ENCODE assay signal across 26 cellular contexts in genomic region chr7:147707926-147708325, GRCh38.
DNase-seq lines count a peak whose midpoint lies in the region; ATAC-seq, FAIRE-seq and TF ChIP-seq lines count a peak whose summit lies in the region.
"Had no signal": no experiment of that assay in that cellular context is flagged by ENCODE, and none has a peak within 500 bp of the region (broad histone marks: within the 10 kb centered on the region; RNA-seq: fewer than 3 reads in every experiment).

No MANE protein-coding gene starts in this region.

- H2AFZ ChIP-seq in H1 (ENCODE audit: low read length) (no peak overlapping the region), neuronal stem cell (ENCODE audit: low read length) (no peak overlapping the region)
- H2AFZ ChIP-seq: GM23338 had no signal

- H3K9me3 ChIP-seq in H1 (ENCODE audit: insufficient read depth in 2 of 2, low read depth in 1 of 2, low read length in 1 of 2) (0 out of 4 replicates have a peak, but pooled peaks cover 0 to 4% of the 10 kb centered on the region in 2 experiments), neuronal stem cell (replicated peaks in 1 of 2; ENCODE audit: control insufficient read depth in 2 of 2, insufficient read depth in 1 of 2, low read depth in 1 of 2, low read length in 2 of 2) (peaks cover 0 to 10% of the 10 kb centered on the region in 2 donors), aorta (ENCODE audit: control insufficient read depth, low read length) (peaks cover 3% of the 10 kb centered on the region)
- H3K9me3 ChIP-seq: HAP-1 had no signal

- no peaks in the 10 kb centered on the region for H3K27me3 Mint-ChIP-seq in activated naive CD8-positive, alpha-beta T cell treated with anti-CD3 and anti-CD28 coated beads, Interleukin-2, amount 50 U/mL, for 24 hours
- no peaks in the 10 kb centered on the region for H3K27me3 Mint-ChIP-seq in activated naive CD8-positive, alpha-beta T cell treated with anti-CD3 and anti-CD28 coated beads for 36 hours
- H3K27me3 Mint-ChIP-seq: B cell; CD4-positive, alpha-beta T cell; CD8-positive, alpha-beta memory T cell had no signal

- H3K27ac Mint-ChIP-seq in activated naive CD8-positive, alpha-beta T cell treated with anti-CD3 and anti-CD28 coated beads, Interleukin-2, amount 50 U/mL, for 24 hours = no peak overlapping the region
- H3K27ac Mint-ChIP-seq in activated naive CD8-positive, alpha-beta T cell treated with anti-CD3 and anti-CD28 coated beads for 36 hours = no peak overlapping the region
- no peak overlapping the region for H3K27ac Mint-ChIP-seq in activated naive CD4-positive, alpha-beta T cell treated with anti-CD3 and anti-CD28 coated beads, Interleukin-2, amount 50 U/mL, for 72 hours
- H3K27ac Mint-ChIP-seq: B cell; CD4-positive, alpha-beta T cell; CD8-positive, alpha-beta memory T cell; GM23338; HFFc6 had no signal

- H2BK12ac ChIP-seq in H1 (ENCODE audit: low read depth, low read length) (peak overlapping the region; percentile 14; the same call in 1 of the 2 replicates), neuronal stem cell (ENCODE audit: low read length) (no peak overlapping the region)

- H4K8ac ChIP-seq in H1 (ENCODE audit: extremely low read depth, insufficient read depth, low read length) (no peak overlapping the region), neuronal stem cell (ENCODE audit: low read depth, low read length) (no peak overlapping the region)

- H3K18ac ChIP-seq in H1 (ENCODE audit: extremely low read depth, low read length) = no peak overlapping the region
- H3K18ac ChIP-seq in neuronal stem cell (ENCODE audit: low read length) = no peak overlapping the region

- H3K14ac ChIP-seq in H1 (ENCODE audit: insufficient read length) (no peak overlapping the region), neuronal stem cell (ENCODE audit: low read length) (no peak overlapping the region)

- TF ChIP-seq POLR2A in H1 (IDR thresholded peaks at IDR 0.05; ENCODE audit: control extremely low read depth in 1 of 2, low read depth in 2 of 2, low read length in 2 of 2) (no peak), lower leg skin (IDR thresholded peaks at IDR 0.05) (no peak)

- intact Hi-C loops in aorta (cut with DNase I) = no loop called here
- intact Hi-C loops in lower leg skin (cut with DNase I; ENCODE audit: low total_unique reads) = no loop called here

- no peaks in the 10 kb centered on the region for H3K79me2 ChIP-seq in H1 (ENCODE audit: control insufficient read depth in 1 of 2, insufficient read depth in 2 of 2, low read length in 2 of 2)

- no peaks in the 10 kb centered on the region for H4K20me1 ChIP-seq in H1 (replicated peaks in 1 of 2; ENCODE audit: control insufficient read depth in 1 of 2, insufficient read depth in 2 of 2, low read length in 2 of 2)
- H4K20me1 ChIP-seq: BLaER1 had no signal

- no peaks in the 10 kb centered on the region for H3K36me3 Mint-ChIP-seq in activated naive CD8-positive, alpha-beta T cell treated with anti-CD3 and anti-CD28 coated beads, Interleukin-2, amount 50 U/mL, for 24 hours (ENCODE audit: low read depth)
- no peaks in the 10 kb centered on the region for H3K36me3 Mint-ChIP-seq in activated naive CD8-positive, alpha-beta T cell treated with anti-CD3 and anti-CD28 coated beads for 36 hours
- peaks cover 0 to 9% of the 10 kb centered on the region in 2 donors for H3K36me3 Mint-ChIP-seq in activated naive CD4-positive, alpha-beta T cell treated with anti-CD3 and anti-CD28 coated beads, Interleukin-2, amount 50 U/mL, for 72 hours
- H3K36me3 Mint-ChIP-seq: CD14-positive monocyte; CD8-positive, alpha-beta memory T cell had no signal

- TF ChIP-seq EP300 in H1 (IDR thresholded peaks at IDR 0.05; ENCODE audit: borderline replicate concordance in 1 of 2, low read depth in 2 of 2, low read length in 2 of 2) = no peak

- H3K4me1 ChIP-seq in H1 (replicated peaks in 1 of 4; ENCODE audit: control insufficient read depth in 3 of 4, insufficient read depth in 4 of 4, low read length in 3 of 4) (no peaks in the 10 kb centered on the region), neuronal stem cell (ENCODE audit: control insufficient read depth in 2 of 2, insufficient read depth in 1 of 2, low read depth in 1 of 2, low read length in 2 of 2) (no peaks in the 10 kb centered on the region), aorta (ENCODE audit: control insufficient read depth in 1 of 2, insufficient read depth in 2 of 2, low read length in 2 of 2) (no peaks in the 10 kb centered on the region)
- H3K4me1 ChIP-seq: HAP-1 had no signal

- H3K4ac ChIP-seq in H1 (replicated peaks; ENCODE audit: insufficient read length, low read depth, low read length) (no peak overlapping the region), neuronal stem cell (ENCODE audit: low read length) (no peak overlapping the region)

- H3K27me3 ChIP-seq in H1 (replicated peaks in 1 of 4; ENCODE audit: control insufficient read depth in 3 of 4, extremely low read depth in 1 of 4, insufficient read depth in 3 of 4, low read length in 3 of 4) (no peaks in the 10 kb centered on the region), neuronal stem cell (ENCODE audit: control insufficient read depth in 3 of 3, insufficient read depth in 3 of 3, low read depth in 1 of 3, low read length in 3 of 3) (no peaks in the 10 kb centered on the region), aorta (ENCODE audit: control insufficient read depth in 1 of 2, insufficient read depth in 2 of 2, low read length in 1 of 2) (no peaks in the 10 kb centered on the region)
- H3K27me3 ChIP-seq: BLaER1 had no signal

- no peak overlapping the region for H3K4me2 ChIP-seq in H1 (ENCODE audit: insufficient read depth in 1 of 2, low read depth in 2 of 2, low read length in 2 of 2)
- no peak overlapping the region for H3K4me2 ChIP-seq in neuronal stem cell (ENCODE audit: insufficient read depth, low read length, poor library complexity, severe bottlenecking)
- H3K4me2 ChIP-seq: BLaER1, GM23338 had no signal

- POLR2A ChIA-PET in H1 (lab: Charles Lee; ENCODE audit: partially characterized antibody) = no interaction called here

- H3K23me2 ChIP-seq in H1 (ENCODE audit: low read depth, low read length) = no peaks in the 10 kb centered on the region

- no peak overlapping the region for H3K4me3 Mint-ChIP-seq in activated naive CD8-positive, alpha-beta T cell treated with anti-CD3 and anti-CD28 coated beads, Interleukin-2, amount 50 U/mL, for 24 hours
- H3K4me3 Mint-ChIP-seq in activated naive CD8-positive, alpha-beta T cell treated with anti-CD3 and anti-CD28 coated beads for 36 hours = no peak overlapping the region
- H3K4me3 Mint-ChIP-seq: B cell; CD14-positive monocyte; CD4-positive, alpha-beta T cell; GM23338; HFFc6 had no signal

- no peaks in the 10 kb centered on the region for H3K4me1 Mint-ChIP-seq in activated naive CD8-positive, alpha-beta T cell treated with anti-CD3 and anti-CD28 coated beads, Interleukin-2, amount 50 U/mL, for 24 hours
- no peaks in the 10 kb centered on the region for H3K4me1 Mint-ChIP-seq in activated naive CD8-positive, alpha-beta T cell treated with anti-CD3 and anti-CD28 coated beads for 36 hours
- H3K4me1 Mint-ChIP-seq: B cell; CD8-positive, alpha-beta memory T cell; GM23338 had no signal

- no peak overlapping the region for H3K9ac ChIP-seq in H1 (replicated peaks in 1 of 4; ENCODE audit: extremely low read depth in 1 of 4, low read depth in 3 of 4, low read length in 3 of 4)
- H3K9ac ChIP-seq in neuronal stem cell (ENCODE audit: low read depth, low read length, poor library complexity) = peak overlapping the region; percentile 16
- H3K9ac ChIP-seq: BLaER1 had no signal

- H2BK120ac ChIP-seq in H1 (replicated peaks; ENCODE audit: low read depth, low read length) (no peak overlapping the region), neuronal stem cell (ENCODE audit: low read depth, low read length) (no peak overlapping the region)

- no peaks in the 10 kb centered on the region for H3K79me1 ChIP-seq in H1 (ENCODE audit: low read depth, low read length)
- H3K79me1 ChIP-seq in neuronal stem cell (ENCODE audit: low read depth, low read length) = no peaks in the 10 kb centered on the region

- H2BK20ac ChIP-seq in H1 (ENCODE audit: low read length) = no peak overlapping the region

- H3K56ac ChIP-seq in H1 (replicated peaks; ENCODE audit: insufficient read length, low read depth, low read length) = no peak overlapping the region

- H3K4me3 ChIP-seq in H1 (ENCODE audit: extremely low read depth in 1 of 4, insufficient read depth in 2 of 4, low read depth in 3 of 4, low read length in 4 of 4) (no peak overlapping the region), neuronal stem cell (ENCODE audit: low read length in 2 of 2) (no peak overlapping the region), aorta (ENCODE audit: low read length in 2 of 2) (no peak overlapping the region), lower leg skin (ENCODE audit: low read depth, poor library complexity, severe bottlenecking) (no peak overlapping the region)
- H3K4me3 ChIP-seq: BLaER1, GM12878, GM23338, HAP-1 had no signal

- H3K36me3 ChIP-seq in H1 (ENCODE audit: control insufficient read depth in 2 of 4, insufficient read depth in 4 of 4, low read length in 3 of 4) (no peaks in the 10 kb centered on the region), neuronal stem cell (replicated peaks in 1 of 2; ENCODE audit: control insufficient read depth in 2 of 2, insufficient read depth in 2 of 2, low read length in 2 of 2) (no peaks in the 10 kb centered on the region), aorta (ENCODE audit: control insufficient read depth in 1 of 2, insufficient read depth in 2 of 2, low read length in 1 of 2) (no peaks in the 10 kb centered on the region)
- H3K36me3 ChIP-seq: HAP-1 had no signal

- no peak overlapping the region for H3K23ac ChIP-seq in H1 (ENCODE audit: insufficient read length)
- no peak overlapping the region for H3K23ac ChIP-seq in neuronal stem cell (ENCODE audit: low read depth, low read length, poor library complexity)

- peak; percentile 20 for ATAC-seq in activated naive CD8-positive, alpha-beta T cell treated with anti-CD3 and anti-CD28 coated beads, Interleukin-2, amount 50 U/mL, for 24 hours
- peak; percentile 29 for ATAC-seq in aorta (ENCODE audit: low FRiP score)
- ATAC-seq in activated naive CD4-positive, alpha-beta T cell treated with anti-CD3 and anti-CD28 coated beads, Interleukin-2, amount 50 U/mL, for 72 hours = no peak
- ATAC-seq: GM12878, GM23338 had no signal

- CTCF ChIA-PET in H1 (lab: Charles Lee; ENCODE audit: partially characterized antibody) = interaction anchor here (0.6 kb wide), 1 partner anchor 1125 kb away, joined by 3 read pairs; no protein-coding TSS in a partner anchor

- no peak for TF ChIP-seq RAD21 in H1 (IDR thresholded peaks at IDR 0.05 in 1 of 2, conservative IDR thresholded peaks at IDR 0.05 in 1 of 2; ENCODE audit: low read depth in 2 of 2, low read length in 2 of 2)

- TF ChIP-seq CTCF in H1 (IDR thresholded peaks at IDR 0.05; ENCODE audit: control extremely low read depth in 1 of 3, insufficient read depth in 1 of 3, low read depth in 1 of 3, low read length in 3 of 3) = no peak
- TF ChIP-seq CTCF in lower leg skin (IDR thresholded peaks at IDR 0.05) = no peak

- peaks cover 21% of the 10 kb centered on the region for H3K9me3 Mint-ChIP-seq in activated naive CD8-positive, alpha-beta T cell treated with anti-CD3 and anti-CD28 coated beads, Interleukin-2, amount 50 U/mL, for 24 hours
- peaks cover 20% of the 10 kb centered on the region for H3K9me3 Mint-ChIP-seq in activated naive CD8-positive, alpha-beta T cell treated with anti-CD3 and anti-CD28 coated beads for 36 hours
- peaks cover 23 to 30% of the 10 kb centered on the region in 2 donors for H3K9me3 Mint-ChIP-seq in activated naive CD4-positive, alpha-beta T cell treated with anti-CD3 and anti-CD28 coated beads, Interleukin-2, amount 50 U/mL, for 72 hours

- FAIRE-seq in H1 (lab: Jason Lieb, UNC) = no peak
- FAIRE-seq: A204.1, D721Med, GM12878, GM18507, H54 had no signal

- no peak overlapping the region for H4K5ac ChIP-seq in H1 (ENCODE audit: insufficient read length, low read depth, low read length)

- H3K27ac ChIP-seq in H1 (ENCODE audit: low read depth, low read length) (no peak overlapping the region), neuronal stem cell (replicated peaks; ENCODE audit: low read length) (no peak overlapping the region), aorta (ENCODE audit: low read depth in 1 of 2, low read length in 2 of 2) (no peak overlapping the region)
- H3K27ac ChIP-seq: 22Rv1, BLaER1 had no signal

- peak overlapping the region; percentile 6 for H4K91ac ChIP-seq in H1 (replicated peaks; ENCODE audit: insufficient read length, low read length)
- H4K91ac ChIP-seq in neuronal stem cell (ENCODE audit: low read depth, low read length, poor library complexity) = no peak overlapping the region

- no peak overlapping the region for H2BK5ac ChIP-seq in H1 (ENCODE audit: low read depth, low read length)
- peak overlapping the region; percentile 4 for H2BK5ac ChIP-seq in neuronal stem cell (ENCODE audit: low read length)

- no peak for DNase-seq in activated naive CD8-positive, alpha-beta T cell treated with anti-CD3 and anti-CD28 coated beads, Interleukin-2, amount 50 U/mL, for 24 hours
- no peak for DNase-seq in activated naive CD8-positive, alpha-beta T cell treated with anti-CD3 and anti-CD28 coated beads for 36 hours
- DNase-seq in H1 (ENCODE audit: low read depth in 1 of 2, low spot score in 2 of 2) (no peak), neuronal stem cell (ENCODE audit: low spot score) (no peak), aorta (no peak), HuH-7.5 (ENCODE audit: low spot score) (no peak), lower leg skin (ENCODE audit: low spot score in 2 of 2) (no peak)
- no peak for DNase-seq in activated naive CD4-positive, alpha-beta T cell treated with anti-CD3 and anti-CD28 coated beads, Interleukin-2, amount 50 U/mL, for 72 hours (ENCODE audit: low spot score in 2 of 2)
- DNase-seq: CD4-positive, alpha-beta T cell; CD8-positive, alpha-beta memory T cell; DMS 273 treated with DMSO at 0.1 percent for 48 hours; DMS79; EL; GDM1; HFFc6 had no signal

- H2BK15ac ChIP-seq in H1 (ENCODE audit: low read length) (0 out of 2 replicates have a peak overlapping the region, but pooled peaks have one; percentile 0), neuronal stem cell (ENCODE audit: low read length) (no peak overlapping the region)

- H2AK5ac ChIP-seq in H1 (ENCODE audit: low read depth, low read length) = no peak overlapping the region
- H2AK5ac ChIP-seq in neuronal stem cell (ENCODE audit: low read depth, low read length) = peak overlapping the region; percentile 14

Comparison
In these comparisons a context has a peak if more than half of its experiments do, and no peak if none do; other contexts are left out.
1. ATAC-seq: peak in activated naive CD8-positive, alpha-beta T cell treated with anti-CD3 and anti-CD28 coated beads, Interleukin-2, amount 50 U/mL, for 24 hours (single experiment) and aorta (single experiment); none in activated naive CD4-positive, alpha-beta T cell treated with anti-CD3 and anti-CD28 coated beads, Interleukin-2, amount 50 U/mL, for 72 hours (0 of 2).